In the genomic region with DNA sequence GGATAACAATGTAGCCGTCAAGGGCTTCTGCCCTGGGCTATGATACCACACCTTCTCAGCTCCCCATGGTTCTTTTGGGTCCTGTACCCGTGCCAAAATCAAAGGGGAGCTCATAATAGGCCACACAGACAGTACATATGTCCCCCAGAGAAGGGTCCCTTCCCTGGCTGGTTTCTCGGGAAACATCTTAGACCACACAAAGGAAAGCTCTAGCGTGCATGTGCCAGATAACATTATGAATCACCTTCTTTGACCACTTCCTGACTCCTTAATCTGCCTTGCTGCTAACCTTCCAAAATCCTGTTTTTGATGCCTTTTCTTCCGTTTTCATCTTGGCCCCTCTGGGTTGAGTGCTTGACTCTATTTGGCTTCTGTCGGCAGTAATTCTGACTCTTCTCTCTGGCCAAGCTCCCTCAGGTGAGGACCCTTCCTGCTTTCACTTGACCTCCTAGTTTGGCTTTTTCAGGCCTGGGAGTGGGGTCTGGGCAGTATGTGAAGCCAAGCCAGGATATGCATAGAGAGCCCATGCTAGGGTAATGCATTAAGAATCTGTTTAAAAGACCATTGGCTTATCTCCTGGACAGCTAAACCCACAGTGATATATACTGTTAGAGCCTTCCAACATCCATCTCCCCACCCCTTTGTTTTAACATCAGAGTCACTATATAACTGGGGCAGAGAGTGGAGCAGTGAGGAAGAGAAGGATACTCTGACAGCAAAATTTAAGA, we compare ENCODE assay signal across 12 cellular contexts.
DNase-seq lines count a peak whose midpoint lies in the region; ATAC-seq and TF ChIP-seq lines count a peak whose summit lies in the region.
"Had no signal": no experiment of that assay in that cellular context is flagged by ENCODE, and none has a peak within 500 bp of the region (broad histone marks: within the 10 kb centered on the region; RNA-seq: fewer than 3 reads in every experiment).

No MANE protein-coding gene starts in this region.

- H3K27ac ChIP-seq in foreskin keratinocyte (no peak overlapping the region), OCI-LY7 (ENCODE audit: low read depth, low read length, poor library complexity, severe bottlenecking) (no peak overlapping the region)
- H3K27ac ChIP-seq: heart left ventricle, SK-N-MC had no signal

- intact Hi-C loops in OCI-LY7 (cut with micrococcal nuclease; ENCODE audit: unreplicated experiment) = no loop called here

- no peaks in the 10 kb centered on the region for H3K9me2 ChIP-seq in OCI-LY7 (ENCODE audit: insufficient read depth, low read length)

- no peak overlapping the region for H3K4me3 ChIP-seq in Jurkat, Clone E6-1 (ENCODE audit: low read length)
- no peak overlapping the region for H3K4me3 ChIP-seq in OCI-LY7 (ENCODE audit: low read depth, low read length, poor library complexity, severe bottlenecking)
- H3K4me3 ChIP-seq: heart left ventricle, SK-N-MC had no signal

- no TSS peak for BruUV-seq in OCI-LY7 (replicated peaks; lab: Mats Ljungman, UMichigan)

- DNase-seq in COLO829 (ENCODE audit: low spot score) (peak; percentile 45), UCSD-AML1 (lab: John Stamatoyannopoulos, UW; ENCODE audit: unreplicated experiment) (peak; percentile 39), foreskin keratinocyte (peak in 1 of 2 donors; percentile 67), OCI-LY7 (ENCODE audit: low spot score) (no peak), DMS53 treated with DMSO at 0.1 percent for 48 hours (lab: John Stamatoyannopoulos, UW; ENCODE audit: unreplicated experiment) (no peak), NCI-H82 (lab: John Stamatoyannopoulos, UW) (no peak)
- peak; percentile 84 for DNase-seq in Jurkat, Clone E6-1 (ENCODE audit: low read depth, low spot score)
- no peak for DNase-seq in effector CD4-positive, alpha-beta T cell
- DNase-seq: Caco-2, heart left ventricle, small intestine had no signal

- no peak overlapping the region for H3K4me2 ChIP-seq in OCI-LY7 (ENCODE audit: low read length)

- H3K27me3 ChIP-seq in foreskin keratinocyte = peaks cover under 1% of the 10 kb centered on the region
- H3K27me3 ChIP-seq: heart left ventricle had no signal

- no peak overlapping the region; the same call in 1 of the 2 replicates for H2AFZ ChIP-seq in OCI-LY7 (ENCODE audit: low read length)

- H3K36me3 ChIP-seq in OCI-LY7 (ENCODE audit: insufficient read depth, low read length) = no peaks in the 10 kb centered on the region
- H3K36me3 ChIP-seq: heart left ventricle had no signal

- CTCF ChIA-PET in OCI-LY7 (lab: Charles Lee; ENCODE audit: unreplicated experiment) = no interaction called here

- TF ChIP-seq CTCF in foreskin keratinocyte (conservative IDR thresholded peaks at IDR 0.05) (no peak), OCI-LY7 (conservative IDR thresholded peaks at IDR 0.05; ENCODE audit: low read length) (no peak)

- no peaks in the 10 kb centered on the region for H3K79me2 ChIP-seq in OCI-LY7 (ENCODE audit: insufficient read depth, low read depth, low read length)

- POLR2A ChIA-PET in OCI-LY7 (lab: Charles Lee) = no interaction called here

- H3K4me1 ChIP-seq in foreskin keratinocyte (peaks cover 10% of the 10 kb centered on the region), OCI-LY7 (ENCODE audit: insufficient read depth, low read length, poor library complexity, severe bottlenecking) (no peaks in the 10 kb centered on the region)
- H3K4me1 ChIP-seq: Caco-2 had no signal

- H4K20me1 ChIP-seq in OCI-LY7 (ENCODE audit: insufficient read depth, low read length) = no peaks in the 10 kb centered on the region

- peak; percentile 85 for ATAC-seq in foreskin keratinocyte
- ATAC-seq: heart left ventricle had no signal

- H3K9me3 ChIP-seq in OCI-LY7 (ENCODE audit: low read length) = no peaks in the 10 kb centered on the region

Comparison
In these comparisons a context has a peak if more than half of its experiments do, and no peak if none do; other contexts are left out.
1. DNase-seq: peak in COLO829 (single experiment), Jurkat, Clone E6-1 (single experiment) and UCSD-AML1 (single experiment); none in OCI-LY7 (single experiment), DMS53 treated with DMSO at 0.1 percent for 48 hours (single experiment), NCI-H82 (single experiment) and effector CD4-positive, alpha-beta T cell (single experiment).